Comparison of ENCODE assay signal across 8 cellular contexts in genomic region chr13:100673376-100673830, GRCh38. TPM values are rescaled to one million over a fixed set of nuclear protein-coding genes. Genes with fewer than 3 reads are reported as not detected.
A peak's percentile ranks its signal among the peaks of the same experiment; 100 is the strongest.
DNase-seq lines count a peak whose midpoint lies in the region; ATAC-seq and TF ChIP-seq lines count a peak whose summit lies in the region.

No MANE protein-coding gene starts in this region.

- no peaks in the 10 kb centered on the region for H3K9me2 ChIP-seq in PC-9 (ENCODE audit: insufficient read depth)

- peak overlapping the region; percentile 78; the same call in 1 of the 2 replicates for H2AFZ ChIP-seq in PC-9
- peak overlapping the region; percentile 79 for H2AFZ ChIP-seq in neuronal stem cell (ENCODE audit: low read length)

- no peak overlapping the region for H2BK5ac ChIP-seq in neuronal stem cell (ENCODE audit: low read length)

- H3K4me3 ChIP-seq in PC-9 (peak overlapping the region; percentile 62), neuronal stem cell (ENCODE audit: low read length in 2 of 2) (peak overlapping the region; percentile 71 to 96)

- H3K4me1 ChIP-seq in PC-9 (replicated peaks; ENCODE audit: insufficient read depth) (peaks cover 8% of the 10 kb centered on the region), neuronal stem cell (ENCODE audit: control insufficient read depth in 2 of 2, insufficient read depth in 1 of 2, low read depth in 1 of 2, low read length in 2 of 2) (peaks cover 8 to 11% of the 10 kb centered on the region in 2 donors)

- DNase-seq in PC-9 (no peak), epithelial cell of prostate (ENCODE audit: low read depth, low spot score) (no peak), neuronal stem cell (ENCODE audit: low spot score) (no peak), AG08396 (ENCODE audit: low spot score) (no peak), DMS53 (lab: John Stamatoyannopoulos, UW) (no peak)

- H3F3A ChIP-seq in PC-9 (ENCODE audit: insufficient read depth, low read depth): peaks cover 7% of the 10 kb centered on the region; the same call in 1 of the 2 replicates

- peaks cover 21% of the 10 kb centered on the region for H3K79me2 ChIP-seq in PC-9 (ENCODE audit: low read depth)

- no peak overlapping the region for H4K8ac ChIP-seq in neuronal stem cell (ENCODE audit: low read depth, low read length)

- POLR2A ChIA-PET in PC-9 (lab: Charles Lee; ENCODE audit: unreplicated experiment): no interaction called here

- H3K9me3 ChIP-seq in PC-9 (ENCODE audit: insufficient read depth, low read depth): no peaks in the 10 kb centered on the region
- H3K9me3 ChIP-seq in neuronal stem cell (replicated peaks in 1 of 2; ENCODE audit: control insufficient read depth in 2 of 2, insufficient read depth in 1 of 2, low read depth in 1 of 2, low read length in 2 of 2): no peaks in the 10 kb centered on the region

- peak overlapping the region; percentile 46 for H3K9ac ChIP-seq in neuronal stem cell (ENCODE audit: low read depth, low read length, poor library complexity)

- no TSS peak for BruUV-seq in PC-9 (replicated peaks; lab: Mats Ljungman, UMichigan)

- CTCF ChIA-PET in PC-9 (lab: Charles Lee): interaction anchor here (1.1 kb wide), 1 partner anchor 101 kb away, joined by 16 read pairs; no protein-coding TSS in a partner anchor

- WGBS in neuronal stem cell (ENCODE audit: extremely low coverage in 2 of 2, insufficient read length in 2 of 2, insufficient replicate concordance in 1 of 2), 2 donors: no CpG with 5 or more reads among the region's 13 CpGs

- H3K18ac ChIP-seq in neuronal stem cell (ENCODE audit: low read length): no peak overlapping the region

- no peak for TF ChIP-seq CTCF in PC-9 (conservative IDR thresholded peaks at IDR 0.05)

- H3K79me1 ChIP-seq in neuronal stem cell (ENCODE audit: low read depth, low read length): peaks cover 9% of the 10 kb centered on the region

- H3K4me2 ChIP-seq in PC-9: peak overlapping the region; percentile 88
- peak overlapping the region; percentile 92 for H3K4me2 ChIP-seq in neuronal stem cell (ENCODE audit: insufficient read depth, low read length, poor library complexity, severe bottlenecking)

- peak; percentile 0 for ATAC-seq in GM19324 (IDR thresholded peaks at IDR 0.05; ENCODE audit: low FRiP score, unreplicated experiment)
- no peak for ATAC-seq in HG03432 (IDR thresholded peaks at IDR 0.05; ENCODE audit: unreplicated experiment)
- ATAC-seq in HG02642 (IDR thresholded peaks at IDR 0.05; ENCODE audit: poor library complexity, unreplicated experiment): no peak

- peaks cover 9% of the 10 kb centered on the region; the same call in 1 of the 2 replicates for H4K20me1 ChIP-seq in PC-9 (ENCODE audit: insufficient read depth)

- H3K23ac ChIP-seq in neuronal stem cell (ENCODE audit: low read depth, low read length, poor library complexity): peak overlapping the region; percentile 5

- H3K27me3 ChIP-seq in PC-9 (ENCODE audit: insufficient read depth, low read depth): no peaks in the 10 kb centered on the region
- peaks cover 0 to 12% (median 0%) of the 10 kb centered on the region in 3 experiments for H3K27me3 ChIP-seq in neuronal stem cell (ENCODE audit: control insufficient read depth in 3 of 3, insufficient read depth in 3 of 3, low read depth in 1 of 3, low read length in 3 of 3)

- H2BK15ac ChIP-seq in neuronal stem cell (ENCODE audit: low read length): no peak overlapping the region

- H3K4ac ChIP-seq in neuronal stem cell (ENCODE audit: low read length): no peak overlapping the region

- H3K27ac ChIP-seq in PC-9 (no peak overlapping the region), epithelial cell of prostate (peak overlapping the region; percentile 67), neuronal stem cell (replicated peaks; ENCODE audit: low read length) (no peak overlapping the region)

- H3K14ac ChIP-seq in neuronal stem cell (ENCODE audit: low read length): no peak overlapping the region

- no peak overlapping the region for H2BK12ac ChIP-seq in neuronal stem cell (ENCODE audit: low read length)

- H3K36me3 ChIP-seq in PC-9 (ENCODE audit: low read depth): no peaks in the 10 kb centered on the region
- peaks cover 4 to 32% of the 10 kb centered on the region in 2 donors for H3K36me3 ChIP-seq in neuronal stem cell (replicated peaks in 1 of 2; ENCODE audit: control insufficient read depth in 2 of 2, insufficient read depth in 2 of 2, low read length in 2 of 2)

- no peak overlapping the region for H2AK5ac ChIP-seq in neuronal stem cell (ENCODE audit: low read depth, low read length)

- no peak overlapping the region for H4K91ac ChIP-seq in neuronal stem cell (ENCODE audit: low read depth, low read length, poor library complexity)

- intact Hi-C loops in PC-9 (cut with micrococcal nuclease; ENCODE audit: unreplicated experiment): no loop called here

- no peak overlapping the region for H2BK120ac ChIP-seq in neuronal stem cell (ENCODE audit: low read depth, low read length)

RNA-seq across cellular contexts. Expression of gene TMTC4, which starts 1.2 kb away (rescaled TPM):
- 16.2 and 22.9 TPM in 2 replicates for total RNA-seq in PC-9 (2021)
- polyA plus RNA-seq in neuronal stem cell (2013, experiment 1 of 2): 36.5 TPM
- 36.3 TPM for polyA plus RNA-seq in neuronal stem cell (2013, experiment 2 of 2)
